Comparison of ENCODE assay signal across 3 cellular contexts in genomic region chr9:134267305-134268265, GRCh38.
TF ChIP-seq lines count a peak whose summit lies in the region.

No MANE protein-coding gene starts in this region.

TF ChIP-seq in SK-N-SH treated with all-trans-retinoic acid at 6 μM for 48 hours, 23 proteins besides CTCF, POLR2A, EP300 and RAD21 (continued from another document):
- TF ChIP-seq POU6F1 (CRISPR knock-in tag; IDR thresholded peaks at IDR 0.05; ENCODE audit: borderline replicate concordance, low read depth) = no peak

TF ChIP-seq in SK-N-SH, 30 proteins besides CTCF, POLR2A, EP300 and RAD21 (continued from another document):
- TF ChIP-seq REST (IDR thresholded peaks at IDR 0.05; ENCODE audit: low read depth, low read length) (no peak), SIN3A (IDR thresholded peaks at IDR 0.05; ENCODE audit: borderline replicate concordance, low read depth, low read length) (no peak), IRF3 (IDR thresholded peaks at IDR 0.05; ENCODE audit: low read depth, low read length) (no peak), ZBTB33 (IDR thresholded peaks at IDR 0.05; ENCODE audit: borderline replicate concordance, low read depth) (no peak), FOSL2 (IDR thresholded peaks at IDR 0.05; ENCODE audit: borderline replicate concordance, low read depth) (no peak), FOXM1 (IDR thresholded peaks at IDR 0.05; ENCODE audit: low read depth) (no peak), GATA2 (CRISPR knock-in tag; IDR thresholded peaks at IDR 0.05) (no peak), FOXJ3 (CRISPR knock-in tag; IDR thresholded peaks at IDR 0.05) (no peak)

TF ChIP-seq in HepG2, 621 proteins besides CTCF, POLR2A, EP300 and RAD21 (continued from another document and continues in another):
- TF ChIP-seq ZNF782 (CRISPR knock-in tag; IDR thresholded peaks at IDR 0.05; ENCODE audit: borderline replicate concordance) (no peak), ZUFSP (CRISPR knock-in tag; IDR thresholded peaks at IDR 0.05; ENCODE audit: borderline replicate concordance) (no peak), ETV5 (CRISPR knock-in tag; IDR thresholded peaks at IDR 0.05; ENCODE audit: borderline replicate concordance) (0 out of 2 replicates have a peak, but pooled peaks have one; percentile 3), ZSCAN12 (CRISPR knock-in tag; IDR thresholded peaks at IDR 0.05) (no peak), RFXANK (CRISPR knock-in tag; IDR thresholded peaks at IDR 0.05) (no peak), KLF15 (CRISPR knock-in tag; IDR thresholded peaks at IDR 0.05; ENCODE audit: borderline replicate concordance) (no peak), SRY (CRISPR knock-in tag; IDR thresholded peaks at IDR 0.05) (0 out of 2 replicates have a peak, but pooled peaks have one; percentile 34), HOXA5 (CRISPR knock-in tag; IDR thresholded peaks at IDR 0.05) (no peak), MAFF (IDR thresholded peaks at IDR 0.05; ENCODE audit: low read depth, low read length) (no peak), TFAP4 (IDR thresholded peaks at IDR 0.05; ENCODE audit: borderline replicate concordance, low read depth) (no peak), ZNF883 (CRISPR knock-in tag; IDR thresholded peaks at IDR 0.05; ENCODE audit: not compliant biosample characterization) (peak; percentile 35), KDM5B (CRISPR knock-in tag; IDR thresholded peaks at IDR 0.05; ENCODE audit: borderline replicate concordance) (peak; percentile 67; the same call in 1 of the 2 replicates), ZNF615 (CRISPR knock-in tag; IDR thresholded peaks at IDR 0.05; ENCODE audit: borderline replicate concordance) (no peak), KLF16 (CRISPR knock-in tag; IDR thresholded peaks at IDR 0.05) (no peak), GATAD2A (CRISPR knock-in tag; IDR thresholded peaks at IDR 0.05) (0 out of 2 replicates have a peak, but pooled peaks have one; percentile 12), SOX6 (IDR thresholded peaks at IDR 0.05) (no peak), SOX6 (CRISPR knock-in tag; IDR thresholded peaks at IDR 0.05) (peak; percentile 69), AKNA (CRISPR knock-in tag; IDR thresholded peaks at IDR 0.05; ENCODE audit: borderline replicate concordance) (no peak), GPBP1L1 (CRISPR knock-in tag; IDR thresholded peaks at IDR 0.05) (no peak), HNF1A (IDR thresholded peaks at IDR 0.05; ENCODE audit: low read depth) (no peak), HNF1A (CRISPR knock-in tag; IDR thresholded peaks at IDR 0.05; ENCODE audit: borderline replicate concordance) (no peak), ZHX1 (CRISPR knock-in tag; IDR thresholded peaks at IDR 0.05; ENCODE audit: low read depth) (no peak), ZSCAN29 (CRISPR knock-in tag; conservative IDR thresholded peaks at IDR 0.05) (no peak), TFDP1 (CRISPR knock-in tag; IDR thresholded peaks at IDR 0.05; ENCODE audit: borderline replicate concordance) (no peak; the same call in 1 of the 2 replicates), FOXA3 (CRISPR knock-in tag; IDR thresholded peaks at IDR 0.05) (no peak), DZIP1 (CRISPR knock-in tag; IDR thresholded peaks at IDR 0.05) (no peak), SALL1 (CRISPR knock-in tag; IDR thresholded peaks at IDR 0.05) (no peak; the same call in none of the 2 replicates), TRAFD1 (CRISPR knock-in tag; IDR thresholded peaks at IDR 0.05; ENCODE audit: borderline replicate concordance) (no peak), ZNF510 (CRISPR knock-in tag; IDR thresholded peaks at IDR 0.05; ENCODE audit: low read depth) (no peak), SETDB1 (CRISPR knock-in tag; IDR thresholded peaks at IDR 0.05; ENCODE audit: borderline replicate concordance) (no peak)
